ENCODE assay signal across 12 cellular contexts in the genomic region with DNA sequence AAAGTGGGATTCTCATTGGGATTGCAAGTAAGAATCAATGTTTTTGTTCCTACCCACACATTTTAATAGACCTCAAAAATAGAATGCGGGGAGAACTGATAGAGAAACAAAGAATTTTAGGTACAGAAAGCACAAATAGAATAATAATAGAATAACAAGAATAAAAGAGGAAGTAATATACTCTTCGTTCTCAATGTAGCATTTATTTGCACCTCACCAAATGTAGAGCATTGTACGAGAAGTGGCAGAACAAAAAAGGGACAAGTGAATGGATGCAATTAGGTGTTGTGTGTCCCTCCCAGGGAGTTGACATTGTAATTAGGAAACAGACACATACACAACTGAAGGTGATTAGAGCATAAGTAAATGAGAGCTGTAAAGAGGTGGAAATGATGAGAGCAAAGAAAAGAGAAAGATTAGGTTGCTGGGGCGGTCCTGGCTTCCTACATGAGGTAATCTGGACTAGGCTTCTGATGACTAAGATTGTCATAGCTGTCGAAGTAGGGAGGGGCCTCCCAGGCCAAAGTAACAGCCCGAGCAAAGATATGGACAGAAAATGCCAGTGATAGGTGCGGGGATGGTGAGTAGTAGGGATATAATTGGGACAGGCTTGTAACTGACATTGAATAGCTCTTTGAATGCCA. TPM values are rescaled to one million over a fixed set of nuclear protein-coding genes. Genes with fewer than 3 reads are reported as not detected.
A peak's percentile ranks its signal among the peaks of the same experiment; 100 is the strongest.
DNase-seq lines count a peak whose midpoint lies in the region; ATAC-seq and TF ChIP-seq lines count a peak whose summit lies in the region.
"Had no signal": no experiment of that assay in that cellular context is flagged by ENCODE, and none has a peak within 500 bp of the region (broad histone marks: within the 10 kb centered on the region; RNA-seq: fewer than 3 reads in every experiment).

No MANE protein-coding gene starts in this region.

- ATAC-seq in CD4-positive, alpha-beta T cell (ENCODE audit: poor library complexity): no peak
- ATAC-seq in GM19043 (IDR thresholded peaks at IDR 0.05; ENCODE audit: low read depth, unreplicated experiment) (peak; percentile 41), HG02970 (IDR thresholded peaks at IDR 0.05; ENCODE audit: low FRiP score, unreplicated experiment) (no peak)

- POLR2A ChIA-PET in CD4-positive, alpha-beta T cell (lab: Charles Lee): interaction anchor here (1.8 kb wide), 1 partner anchor 35 kb away, joined by 7 read pairs; the partner anchor contains the start of genes OFD1 and TRAPPC2

- H3K9me3 ChIP-seq in CD4-positive, alpha-beta T cell (ENCODE audit: control insufficient read depth, low read length): no peaks in the 10 kb centered on the region
- H3K9me3 ChIP-seq: SJSA1 had no signal

- peak overlapping the region; percentile 0 for H3K27ac Mint-ChIP-seq in CD4-positive, alpha-beta T cell
- H3K27ac Mint-ChIP-seq in endothelial cell (ENCODE audit: unreplicated experiment): no peak overlapping the region

- CTCF ChIA-PET in CD4-positive, alpha-beta T cell (lab: Charles Lee): no interaction called here

- H3K27ac ChIP-seq in CD4-positive, alpha-beta T cell (ENCODE audit: low read depth, low read length): no peak overlapping the region
- H3K27ac ChIP-seq: SJSA1 had no signal

- no peaks in the 10 kb centered on the region for H3K9me3 Mint-ChIP-seq in CD4-positive, alpha-beta T cell
- no peaks in the 10 kb centered on the region for H3K9me3 Mint-ChIP-seq in endothelial cell (ENCODE audit: unreplicated experiment)
- H3K9me3 Mint-ChIP-seq: brain had no signal

- intact Hi-C loops in CD4-positive, alpha-beta T cell (cut with DNase I, micrococcal nuclease): loop anchor here in 1 of 2 experiments (5.0 kb wide), 1 partner anchor 33 kb away; the partner anchor contains the start of genes OFD1 and TRAPPC2

- H3K36me3 Mint-ChIP-seq in CD4-positive, alpha-beta T cell (ENCODE audit: low read depth): peaks cover 33% of the 10 kb centered on the region
- no peaks in the 10 kb centered on the region for H3K36me3 Mint-ChIP-seq in endothelial cell (ENCODE audit: low read depth, unreplicated experiment)

- peaks cover 82% of the 10 kb centered on the region for H3K4me1 Mint-ChIP-seq in CD4-positive, alpha-beta T cell (ENCODE audit: low read depth)
- peaks cover 17% of the 10 kb centered on the region for H3K4me1 Mint-ChIP-seq in endothelial cell (ENCODE audit: unreplicated experiment)

- no peak for DNase-seq in CD4-positive, alpha-beta T cell
- peak; percentile 20 for DNase-seq in HT1080 (ENCODE audit: low read depth)
- DNase-seq in fibroblast of mammary gland (ENCODE audit: low read depth): peak; percentile 46
- no peak for DNase-seq in endothelial cell (ENCODE audit: low spot score)
- no peak for DNase-seq in HT-29 (ENCODE audit: low spot score)
- DNase-seq in NCI-H2196 treated with DMSO at 0.1 percent for 48 hours (lab: John Stamatoyannopoulos, UW; ENCODE audit: unreplicated experiment): no peak
- DNase-seq: DND-41, midbrain had no signal

- no peak overlapping the region for H3K4me3 Mint-ChIP-seq in CD4-positive, alpha-beta T cell
- H3K4me3 Mint-ChIP-seq in endothelial cell (ENCODE audit: unreplicated experiment): no peak overlapping the region

- no peaks in the 10 kb centered on the region for H3K27me3 ChIP-seq in CD4-positive, alpha-beta T cell (ENCODE audit: control insufficient read depth, insufficient read depth, low read length)
- H3K27me3 ChIP-seq: SJSA1 had no signal

- H3K4me3 ChIP-seq in fibroblast of mammary gland (ENCODE audit: control insufficient read depth, low read depth, low read length): no peak overlapping the region
- H3K4me3 ChIP-seq: SJSA1 had no signal

- no peak for TF ChIP-seq CTCF in CD4-positive, alpha-beta T cell (IDR thresholded peaks at IDR 0.05)
- TF ChIP-seq CTCF in fibroblast of mammary gland (conservative IDR thresholded peaks at IDR 0.05; ENCODE audit: control insufficient read depth, insufficient read depth, low read depth, low read length) (no peak), endothelial cell (IDR thresholded peaks at IDR 0.05; ENCODE audit: unreplicated experiment) (no peak)

- no peaks in the 10 kb centered on the region for H3K27me3 Mint-ChIP-seq in CD4-positive, alpha-beta T cell
- H3K27me3 Mint-ChIP-seq in endothelial cell (ENCODE audit: unreplicated experiment): no peaks in the 10 kb centered on the region
- H3K27me3 Mint-ChIP-seq: brain had no signal

RNA-seq across cellular contexts. Expression of gene RAB9A, which starts 10.4 kb away (rescaled TPM):
- total RNA-seq in CD4-positive, alpha-beta T cell: 10 to 100 TPM; 21.4 to 25.2 TPM
- total RNA-seq in HT1080 (2014; rRNA removed; shearing (Covaris generic)): 15.9 and 17.1 TPM in 2 replicates
- 21.9 and 26.0 TPM in 2 replicates for polyA plus RNA-seq in HT1080 (2015; cell fraction: cytosol; rRNA removed)
- polyA plus RNA-seq in HT1080 (2015; cell fraction: nucleus; rRNA removed): 11.4 and 12.9 TPM in 2 replicates
- 11.2 TPM for total RNA-seq in endothelial cell (ENCODE audit: unreplicated experiment)
- 4.8 and 5.7 TPM in 2 replicates for total RNA-seq in HT-29 (2014; rRNA removed; shearing (Covaris generic))

RNA-seq across cellular contexts. Expression of gene TRAPPC2, which starts 35.1 kb away (rescaled TPM):
- total RNA-seq in CD4-positive, alpha-beta T cell: 10 to 100 TPM; 21.4 to 22.3 TPM
- total RNA-seq in HT1080 (2014; rRNA removed; shearing (Covaris generic)): 8.6 and 10.4 TPM in 2 replicates
- polyA plus RNA-seq in HT1080 (2015; cell fraction: cytosol; rRNA removed): 8.8 and 12.3 TPM in 2 replicates
- polyA plus RNA-seq in HT1080 (2015; cell fraction: nucleus; rRNA removed): 14.7 and 20.2 TPM in 2 replicates
- total RNA-seq in endothelial cell (ENCODE audit: unreplicated experiment): 12.4 TPM
- total RNA-seq in HT-29 (2014; rRNA removed; shearing (Covaris generic)): 6.7 and 8.9 TPM in 2 replicates

RNA-seq across cellular contexts. Expression of gene OFD1, which starts 35.2 kb away (rescaled TPM):
- total RNA-seq in CD4-positive, alpha-beta T cell: 10 to 100 TPM; 59.1 to 60.0 TPM
- 5.6 and 5.9 TPM in 2 replicates for total RNA-seq in HT1080 (2014; rRNA removed; shearing (Covaris generic))
- polyA plus RNA-seq in HT1080 (2015; cell fraction: cytosol; rRNA removed): 3.0 and 5.3 TPM in 2 replicates
- 23.7 and 26.0 TPM in 2 replicates for polyA plus RNA-seq in HT1080 (2015; cell fraction: nucleus; rRNA removed)
- 17.7 TPM for total RNA-seq in endothelial cell (ENCODE audit: unreplicated experiment)
- total RNA-seq in HT-29 (2014; rRNA removed; shearing (Covaris generic)): 12.0 and 13.8 TPM in 2 replicates

RNA-seq across cellular contexts. Expression of gene TCEANC, which starts 46.4 kb away (rescaled TPM):
- total RNA-seq in CD4-positive, alpha-beta T cell: 1 to 10 TPM; 6.5 to 8.3 TPM
- 0.29 and 0.77 TPM in 2 replicates for total RNA-seq in HT1080 (2014; rRNA removed; shearing (Covaris generic))
- polyA plus RNA-seq in HT1080 (2015; cell fraction: cytosol; rRNA removed): 0.71 and 0.81 TPM in 2 replicates
- polyA plus RNA-seq in HT1080 (2015; cell fraction: nucleus; rRNA removed): 0.63 and 1.3 TPM in 2 replicates
- 3.8 TPM for total RNA-seq in endothelial cell (ENCODE audit: unreplicated experiment)
- 0.53 and 0.76 TPM in 2 replicates for total RNA-seq in HT-29 (2014; rRNA removed; shearing (Covaris generic))

Comparison
In these comparisons a context has a peak if more than half of its experiments do, and no peak if none do; other contexts are left out.
1. DNase-seq: peak in HT1080 (single experiment) and fibroblast of mammary gland (single experiment); none in CD4-positive, alpha-beta T cell (0 of 10), endothelial cell (single experiment), HT-29 (single experiment) and NCI-H2196 treated with DMSO at 0.1 percent for 48 hours (single experiment).